ENCODE assay signal across 23 cellular contexts in the genomic region with DNA sequence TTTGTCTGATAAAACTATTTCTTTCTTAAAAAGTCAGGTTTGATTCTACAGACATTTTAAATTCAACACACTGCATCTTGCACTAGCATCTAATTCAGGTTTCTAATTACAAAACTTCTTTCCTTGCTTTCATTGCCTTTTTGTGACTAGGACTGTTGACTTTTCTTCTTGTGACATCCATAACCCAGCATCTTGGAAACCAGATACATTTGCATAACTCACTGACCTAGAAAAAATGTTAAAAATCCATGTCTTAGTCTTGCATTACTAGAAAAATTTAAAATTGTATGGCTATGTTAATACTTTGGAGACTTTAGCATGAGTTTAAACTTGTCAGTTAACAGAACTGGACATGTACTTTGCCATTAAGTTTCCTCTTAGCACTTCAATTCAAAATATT.
A peak's percentile ranks its signal among the peaks of the same experiment; 100 is the strongest.
DNase-seq lines count a peak whose midpoint lies in the region; ATAC-seq and TF ChIP-seq lines count a peak whose summit lies in the region.
"Had no signal": no experiment of that assay in that cellular context is flagged by ENCODE, and none has a peak within 500 bp of the region (broad histone marks: within the 10 kb centered on the region; RNA-seq: fewer than 3 reads in every experiment).

No MANE protein-coding gene starts in this region.

- intact Hi-C loops in sciatic nerve (cut with DNase I) = no loop called here

- peak; percentile 24 for ATAC-seq in sciatic nerve
- ATAC-seq: GM12878, GM23338, Panc1 had no signal

- DNase-seq in EH (ENCODE audit: low read depth) (peak; percentile 57), choroid plexus epithelial cell (ENCODE audit: low read depth) (peak; percentile 56), fibroblast of villous mesenchyme (ENCODE audit: low read depth) (peak; percentile 42), sciatic nerve (ENCODE audit: low spot score) (no peak), NCI-H1092 treated with DMSO at 0.1 percent for 48 hours (lab: John Stamatoyannopoulos, UW) (no peak), HK-2 (ENCODE audit: unreplicated experiment) (no peak), ACHN (no peak), DMS153 treated with DMSO at 0.1 percent for 48 hours (lab: John Stamatoyannopoulos, UW; ENCODE audit: unreplicated experiment) (no peak)
- DNase-seq: CD4-positive, CD25-positive, alpha-beta regulatory T cell; COR-L47; DMS79 treated with DMSO at 0.1 percent for 48 hours; MV-4-11; NCI-H1694; NCI-H2081; NCI-H2171; NCI-H345; NCI-H524; NCI-H774; SIG-M5 had no signal

- in situ Hi-C loops in ACHN (cut with HindIII; ENCODE audit: low pct_ligation_motif_present, low pct_unique_long_range_greater_than_20kb, low sequenced_read_pairs) = no loop called here

- no peak for TF ChIP-seq CTCF in choroid plexus epithelial cell (conservative IDR thresholded peaks at IDR 0.05; ENCODE audit: low read depth, low read length)
- no peak for TF ChIP-seq CTCF in fibroblast of villous mesenchyme (IDR thresholded peaks at IDR 0.05; ENCODE audit: insufficient read depth, low read depth, low read length)

- H3K4me3 ChIP-seq in choroid plexus epithelial cell (ENCODE audit: low read depth, low read length) (no peak overlapping the region), fibroblast of villous mesenchyme (ENCODE audit: low read depth, low read length) (no peak overlapping the region)
- H3K4me3 ChIP-seq: GM12878, GM23338, HAP-1 had no signal

Comparison
In these comparisons a context has a peak if more than half of its experiments do, and no peak if none do; other contexts are left out.
1. DNase-seq: peak in EH (single experiment), choroid plexus epithelial cell (single experiment) and fibroblast of villous mesenchyme (single experiment); none in sciatic nerve (single experiment), NCI-H1092 treated with DMSO at 0.1 percent for 48 hours (single experiment), HK-2 (single experiment), ACHN (single experiment) and DMS153 treated with DMSO at 0.1 percent for 48 hours (single experiment).